7 cellular contexts compared by ENCODE assay signal in the genomic region with DNA sequence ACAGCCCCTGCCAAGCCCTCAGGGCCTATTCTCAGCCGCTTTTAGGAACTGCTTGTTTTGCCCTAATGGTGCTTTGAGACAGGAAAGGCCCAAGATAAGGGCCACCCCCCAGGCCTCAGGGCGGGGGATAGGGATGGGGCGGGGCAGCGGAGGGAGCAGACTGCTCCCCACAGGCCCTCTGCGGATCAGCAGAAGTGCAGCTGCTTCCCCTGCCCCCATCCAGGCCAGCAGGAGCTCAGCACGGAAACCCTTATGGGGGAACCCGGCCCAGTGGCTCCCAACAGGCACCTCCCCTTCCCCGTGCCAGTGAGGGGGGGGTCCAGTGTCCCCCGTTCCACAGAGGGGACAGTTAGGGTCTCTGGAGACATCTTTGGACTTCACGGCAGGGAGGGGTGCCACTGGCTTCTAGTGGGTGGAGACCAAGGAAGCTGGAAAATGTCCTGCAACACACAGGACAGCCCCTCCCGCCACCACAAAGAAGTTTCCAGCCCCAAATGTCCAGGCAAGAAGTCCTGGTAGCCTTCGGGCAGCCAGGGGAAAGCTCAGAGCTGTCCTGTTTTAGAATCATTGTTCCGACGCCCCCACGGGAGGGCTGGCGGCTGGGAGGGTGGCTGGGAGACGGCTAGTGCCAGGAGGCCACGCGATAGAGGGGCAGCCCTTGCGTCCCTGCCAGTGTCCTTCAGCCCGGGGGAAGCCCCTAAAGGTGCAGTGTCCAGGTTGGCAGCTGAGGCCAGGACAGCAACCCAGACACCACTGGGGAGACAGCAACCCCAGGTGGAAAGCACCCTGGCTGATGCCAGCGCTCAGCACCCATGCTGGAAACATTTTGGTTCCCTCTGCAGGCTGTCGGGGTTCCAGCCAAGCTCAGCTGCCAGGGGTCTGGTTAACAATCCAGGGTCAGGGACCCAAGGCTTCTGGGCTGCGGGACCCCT. TPM values are rescaled to one million over a fixed set of nuclear protein-coding genes. Genes with fewer than 3 reads are reported as not detected.
DNase-seq lines count a peak whose midpoint lies in the region; ATAC-seq and TF ChIP-seq lines count a peak whose summit lies in the region.

No MANE protein-coding gene starts in this region.

- intact Hi-C loops in Calu3 (cut with micrococcal nuclease; ENCODE audit: unreplicated experiment) = no loop called here

- H3K27me3 Mint-ChIP-seq in stimulated activated memory B cell treated with anti-CD40 and anti-IgM and Interleukin-4, amounts not matched to agents 10 μg/mL and 1 μg/mL and 100 μg/mL, for 72 hours = no peaks in the 10 kb centered on the region
- H3K27me3 Mint-ChIP-seq in Calu3 (ENCODE audit: unreplicated experiment) = peaks cover 24% of the 10 kb centered on the region

- peak overlapping the region; percentile 11 for H3K27ac Mint-ChIP-seq in stimulated activated memory B cell treated with anti-CD40 and anti-IgM and Interleukin-4, amounts not matched to agents 10 μg/mL and 1 μg/mL and 100 μg/mL, for 72 hours
- no peak overlapping the region for H3K27ac Mint-ChIP-seq in Calu3 (ENCODE audit: unreplicated experiment)

- H3K27me3 ChIP-seq in MG63 = no peaks in the 10 kb centered on the region

- no peak overlapping the region for H3K27ac ChIP-seq in HEK293 (ENCODE audit: extremely low read depth, low read depth, low read length)

- POLR2A ChIA-PET in HEK293 (lab: Yijun Ruan, JAX) = no interaction called here

- CTCF ChIA-PET in HEK293 (lab: Yijun Ruan, JAX) (interaction anchor here (0.7 to 1.5 kb wide), 2 partner anchors 11 to 15 kb away, joined by 3 read pairs; no protein-coding TSS in a partner anchor), Calu3 (lab: Charles Lee) (no interaction called here)

- peak overlapping the region; percentile 5 for H3K4me3 Mint-ChIP-seq in stimulated activated memory B cell treated with anti-CD40 and anti-IgM and Interleukin-4, amounts not matched to agents 10 μg/mL and 1 μg/mL and 100 μg/mL, for 72 hours
- no peak overlapping the region for H3K4me3 Mint-ChIP-seq in Calu3 (ENCODE audit: low read depth, unreplicated experiment)

- in situ Hi-C loops in GM13976 (cut with MboI; ENCODE audit: low sequenced_read_pairs, unreplicated experiment) = no loop called here

- DNase-seq in GM13976 (ENCODE audit: low spot score) = peak; percentile 87
- DNase-seq in NOMO-1 treated with dmso at 0.1 percent for 144 hours (lab: John Stamatoyannopoulos, UW; ENCODE audit: unreplicated experiment) = peak; percentile 81
- DNase-seq in fibroblast of pulmonary artery (ENCODE audit: low read depth) = peak; percentile 23
- no peak for DNase-seq in MG63
- DNase-seq in Calu3 = no peak

- peak; percentile 74 for ATAC-seq in stimulated activated memory B cell treated with anti-CD40 and anti-IgM and Interleukin-4, amounts not matched to agents 10 μg/mL and 1 μg/mL and 100 μg/mL, for 72 hours

- no TSS peak for BruUV-seq in Calu3 (replicated peaks; lab: Mats Ljungman, UMichigan)

- H3K9me3 Mint-ChIP-seq in stimulated activated memory B cell treated with anti-CD40 and anti-IgM and Interleukin-4, amounts not matched to agents 10 μg/mL and 1 μg/mL and 100 μg/mL, for 72 hours = no peaks in the 10 kb centered on the region
- no peaks in the 10 kb centered on the region for H3K9me3 Mint-ChIP-seq in Calu3 (ENCODE audit: low read depth, unreplicated experiment)

- H3K36me3 Mint-ChIP-seq in stimulated activated memory B cell treated with anti-CD40 and anti-IgM and Interleukin-4, amounts not matched to agents 10 μg/mL and 1 μg/mL and 100 μg/mL, for 72 hours = no peaks in the 10 kb centered on the region
- H3K36me3 Mint-ChIP-seq in Calu3 (ENCODE audit: insufficient read depth, unreplicated experiment) = peaks cover 18% of the 10 kb centered on the region

- H3K36me3 ChIP-seq in HEK293 (ENCODE audit: control insufficient read depth in 2 of 2, insufficient read depth in 1 of 2, low read length in 2 of 2) = no peaks in the 10 kb centered on the region
- no peaks in the 10 kb centered on the region for H3K36me3 ChIP-seq in MG63

- H3K9me3 ChIP-seq in HEK293 (ENCODE audit: control insufficient read depth, insufficient read depth, low read depth, low read length) (no peaks in the 10 kb centered on the region), MG63 (no peaks in the 10 kb centered on the region)

- H3K4me1 Mint-ChIP-seq in stimulated activated memory B cell treated with anti-CD40 and anti-IgM and Interleukin-4, amounts not matched to agents 10 μg/mL and 1 μg/mL and 100 μg/mL, for 72 hours = peaks cover 47% of the 10 kb centered on the region
- H3K4me1 Mint-ChIP-seq in Calu3 (ENCODE audit: low read depth, unreplicated experiment) = peaks cover 10% of the 10 kb centered on the region

- no peaks in the 10 kb centered on the region for H3K4me1 ChIP-seq in HEK293 (ENCODE audit: control insufficient read depth, insufficient read depth, low read length)

- H3K4me3 ChIP-seq in HEK293 (ENCODE audit: low read depth, low read length) (no peak overlapping the region), fibroblast of pulmonary artery (replicated peaks; ENCODE audit: low read depth, low read length) (no peak overlapping the region), MG63 (no peak overlapping the region)

- TF ChIP-seq CTCF in GM13976 (IDR thresholded peaks at IDR 0.05; ENCODE audit: borderline replicate concordance, control extremely low read depth, extremely low read depth, insufficient read depth, missing control alignments) = no peak
- TF ChIP-seq CTCF in HEK293 (tag by site-specific recombination; IDR thresholded peaks at IDR 0.05) = no peak
- TF ChIP-seq CTCF in fibroblast of pulmonary artery (IDR thresholded peaks at IDR 0.05; ENCODE audit: low read length, missing control alignments) = no peak
- TF ChIP-seq CTCF in Calu3 (IDR thresholded peaks at IDR 0.05; ENCODE audit: unreplicated experiment) = no peak

TF ChIP-seq in HEK293, 187 proteins besides CTCF, POLR2A, EP300 and RAD21:
- TF ChIP-seq HOXC10 (CRISPR knock-in tag; IDR thresholded peaks at IDR 0.05) (no peak), ZBTB26 (tag by site-specific recombination; optimal IDR thresholded peaks at IDR 0.05) (no peak), KLF1 (tag by site-specific recombination; IDR thresholded peaks at IDR 0.05) (peak; percentile 63), GLIS1 (tag by site-specific recombination; IDR thresholded peaks at IDR 0.05) (peak; percentile 71), ZSCAN30 (tag by site-specific recombination; IDR thresholded peaks at IDR 0.05) (no peak), ZIC2 (tag by site-specific recombination; IDR thresholded peaks at IDR 0.05) (peak; percentile 77), ZNF292 (tag by site-specific recombination; IDR thresholded peaks at IDR 0.05; ENCODE audit: borderline replicate concordance, low read depth) (no peak)

RNA-seq across cellular contexts. Expression of gene GPR132, which starts 10.4 kb away (rescaled TPM):
- not detected in 2 replicates for total RNA-seq in MG63 (2014; rRNA removed; shearing (Covaris generic); ENCODE audit: low replicate concordance)
- 1.4 TPM in 2 replicates for total RNA-seq in Calu3 (2022)

RNA-seq across cellular contexts. Expression of gene CDCA4, which starts 54.7 kb away (rescaled TPM):
- 30.3 and 49.7 TPM in 2 replicates for total RNA-seq in MG63 (2014; rRNA removed; shearing (Covaris generic); ENCODE audit: low replicate concordance)
- 28.9 and 32.4 TPM in 2 replicates for total RNA-seq in Calu3 (2022)

Comparison
In these comparisons a context has a peak if more than half of its experiments do, and no peak if none do; other contexts are left out.
1. DNase-seq: peak in GM13976 (single experiment), NOMO-1 treated with dmso at 0.1 percent for 144 hours (single experiment) and fibroblast of pulmonary artery (single experiment); none in MG63 (single experiment) and Calu3 (single experiment).